ENCODE assay signal across 8 cellular contexts in genomic region chr12:51217968-51218606, GRCh38. TPM values are rescaled to one million over a fixed set of nuclear protein-coding genes. Genes with fewer than 3 reads are reported as not detected.
DNase-seq lines count a peak whose midpoint lies in the region; ATAC-seq, FAIRE-seq and TF ChIP-seq lines count a peak whose summit lies in the region.

POU6F1 (minus strand) TSS chr12:51218062; CDS start chr12:51206836, 11,226 bp downstream.

- H3K4me1 ChIP-seq in BLaER1 treated with 17β-estradiol and CSF1 and Interleukin-3, amounts not matched to agents 10 nM and 100 nM = peaks cover 8 to 23% (median 16%) of the 10 kb centered on the region in 10 experiments
- H3K4me1 ChIP-seq in endodermal cell (ENCODE audit: control insufficient read depth, insufficient read depth, low read length) (peaks cover 4% of the 10 kb centered on the region), mesodermal cell (ENCODE audit: control insufficient read depth, insufficient read depth, low read length, poor library complexity, severe bottlenecking) (peaks cover 9% of the 10 kb centered on the region)

- no peaks in the 10 kb centered on the region for H3K27me3 Mint-ChIP-seq in endodermal cell (ENCODE audit: insufficient read depth)

- H4K20me1 ChIP-seq in BLaER1 treated with 17β-estradiol and CSF1 and Interleukin-3, amounts not matched to agents 10 nM and 100 nM = no peaks in the 10 kb centered on the region

- peak within 1 kb of the TSS; percentile 76 to 88 (median 82) for H3K27ac ChIP-seq in BLaER1 treated with 17β-estradiol and CSF1 and Interleukin-3, amounts not matched to agents 10 nM and 100 nM
- H3K27ac ChIP-seq in endodermal cell (ENCODE audit: low read depth, low read length) = peak within 1 kb of the TSS; percentile 90
- peak within 1 kb of the TSS; percentile 76 for H3K27ac ChIP-seq in mesodermal cell (ENCODE audit: low read depth, low read length, severe bottlenecking)

- peak within 1 kb of the TSS; percentile 76 to 93 (median 85) for H3K9ac ChIP-seq in BLaER1 treated with 17β-estradiol and CSF1 and Interleukin-3, amounts not matched to agents 10 nM and 100 nM
- H3K9ac ChIP-seq in endodermal cell (ENCODE audit: extremely low read depth, low read length, poor library complexity, severe bottlenecking) = peak within 1 kb of the TSS; percentile 80

- peak; percentile 73 for ATAC-seq in HG03460 (IDR thresholded peaks at IDR 0.05; ENCODE audit: unreplicated experiment)

- no peaks in the 10 kb centered on the region for H3K9me3 Mint-ChIP-seq in endodermal cell

- peaks cover 12% of the 10 kb centered on the region for H3K4me1 Mint-ChIP-seq in endodermal cell

- 6 to 7% methylated on average over 14 to 34 of the region's 35 CpGs for whole genome bisulfite sequencing in endodermal cell (ENCODE audit: insufficient coverage in 1 of 2, insufficient read length in 1 of 2), 2 experiments
- WGBS in mesodermal cell (ENCODE audit: insufficient coverage in 2 of 2), 2 experiments = 5 to 13% methylated on average over 17 to 21 of the region's 35 CpGs

- H3K4me3 ChIP-seq in BLaER1 treated with 17β-estradiol and CSF1 and Interleukin-3, amounts not matched to agents 10 nM and 100 nM = peak within 1 kb of the TSS; percentile 66 to 78 (median 71)
- H3K4me3 ChIP-seq in endodermal cell (ENCODE audit: low read length) = peak within 1 kb of the TSS; percentile 84
- H3K4me3 ChIP-seq in mesodermal cell (ENCODE audit: extremely low read depth, insufficient read depth, low read length, poor library complexity, severe bottlenecking) = peak within 1 kb of the TSS; percentile 64

- DNase-seq in GM19239 (ENCODE audit: insufficient read length, low spot score) = peak; percentile 82
- DNase-seq in NCI-H82 treated with DMSO at 0.1 percent for 48 hours (lab: John Stamatoyannopoulos, UW; ENCODE audit: unreplicated experiment) = peak; percentile 45
- peak; percentile 36 for DNase-seq in activated CD8-positive, alpha-beta memory T cell treated with anti-CD3 and anti-CD28 coated beads, Interleukin-2, amount 50 U/mL, for 1 hour (ENCODE audit: extremely low read depth)
- peak; percentile 94 for DNase-seq in endodermal cell
- peak; percentile 32 for DNase-seq in stimulated activated CD8-positive, alpha-beta memory T cell treated with anti-CD3 and anti-CD28 coated beads, Interleukin-15, amount 100 ng/mL, for 1 hour (ENCODE audit: low read depth)

- FAIRE-seq in GM19239 (lab: Jason Lieb, UNC) = peak; percentile 77

- peak within 1 kb of the TSS; percentile 76 to 95 (median 92) for H3K4me2 ChIP-seq in BLaER1 treated with 17β-estradiol and CSF1 and Interleukin-3, amounts not matched to agents 10 nM and 100 nM

- TF ChIP-seq CTCF in endodermal cell (conservative IDR thresholded peaks at IDR 0.05) = peak; percentile 70

- H3K27me3 ChIP-seq in BLaER1 treated with 17β-estradiol and CSF1 and Interleukin-3, amounts not matched to agents 10 nM and 100 nM = peaks cover 0 to 10% (median 7%) of the 10 kb centered on the region in 11 experiments; a peak in 11 of 22 replicates
- H3K27me3 ChIP-seq in endodermal cell (ENCODE audit: control insufficient read depth, insufficient read depth, low read length, poor library complexity, severe bottlenecking) = no peaks in the 10 kb centered on the region

- no peaks in the 10 kb centered on the region for H3K9me3 ChIP-seq in BLaER1 treated with 17β-estradiol and CSF1 and Interleukin-3, amounts not matched to agents 10 nM and 100 nM (replicated peaks in 1 of 11)
- no peaks in the 10 kb centered on the region for H3K9me3 ChIP-seq in endodermal cell (ENCODE audit: control insufficient read depth, low read length)
- no peaks in the 10 kb centered on the region for H3K9me3 ChIP-seq in mesodermal cell (ENCODE audit: control insufficient read depth, low read length)

- H3K36me3 Mint-ChIP-seq in endodermal cell (ENCODE audit: low read depth) = peaks cover 7% of the 10 kb centered on the region

- H3K27ac Mint-ChIP-seq in endodermal cell = peak within 1 kb of the TSS; percentile 94

- H3K4me3 Mint-ChIP-seq in endodermal cell = peak within 1 kb of the TSS; percentile 75

- no peaks in the 10 kb centered on the region for H3K36me3 ChIP-seq in BLaER1 treated with 17β-estradiol and CSF1 and Interleukin-3, amounts not matched to agents 10 nM and 100 nM
- H3K36me3 ChIP-seq in endodermal cell (ENCODE audit: control insufficient read depth, insufficient read depth, low read length) (no peaks in the 10 kb centered on the region), mesodermal cell (ENCODE audit: control insufficient read depth, insufficient read depth, low read length) (no peaks in the 10 kb centered on the region)

RNA-seq across cellular contexts. Expression of gene POU6F1, which starts in this region (rescaled TPM):
- total RNA-seq in endodermal cell = 10 to 100 TPM; 11.4 to 16.4 TPM
- polyA plus RNA-seq in endodermal cell (2013, experiment 1 of 2) = 8.0 TPM
- polyA plus RNA-seq in endodermal cell (2013, experiment 2 of 2) = 5.8 TPM
- 8.6 TPM for polyA plus RNA-seq in mesodermal cell (2013, experiment 1 of 2)
- polyA plus RNA-seq in mesodermal cell (2013, experiment 2 of 2) = 4.8 TPM

Comparison
In these comparisons a context has a peak if more than half of its experiments do, and no peak if none do; other contexts are left out.
1. Peak in every context shown above with its lines: DNase-seq, ATAC-seq, H3K4me3 ChIP-seq and H3K27ac ChIP-seq.
2. DNase-seq: peak in every context shown above with its lines; median percentile 94 in endodermal cell; 82 in GM19239; 45 in NCI-H82 treated with DMSO at 0.1 percent for 48 hours; 36 in activated CD8-positive, alpha-beta memory T cell treated with anti-CD3 and anti-CD28 coated beads, Interleukin-2, amount 50 U/mL, for 1 hour; 32 in stimulated activated CD8-positive, alpha-beta memory T cell treated with anti-CD3 and anti-CD28 coated beads, Interleukin-15, amount 100 ng/mL, for 1 hour.